ENCODE assay signal across 1 cellular context in genomic region chr4:2395038-2395437, GRCh38.
TF ChIP-seq lines count a peak whose summit lies in the region.

No MANE protein-coding gene starts in this region.

TF ChIP-seq in K562, 482 proteins besides CTCF, POLR2A, EP300 and RAD21:
- peak; percentile 57; the same call in 1 of the 2 replicates for TF ChIP-seq ZNF395 (CRISPR knock-in tag; IDR thresholded peaks at IDR 0.05)
- peak; percentile 14; the same call in 1 of the 2 replicates for TF ChIP-seq GABPB1 (CRISPR knock-in tag; IDR thresholded peaks at IDR 0.05)
- no peak for TF ChIP-seq TFAP4 (CRISPR knock-in tag; IDR thresholded peaks at IDR 0.05; ENCODE audit: borderline replicate concordance)
- no peak for TF ChIP-seq ELF1 (tag; IDR thresholded peaks at IDR 0.05)
